Comparison of ENCODE assay signal across 21 cellular contexts in genomic region chr5:110225949-110226348, GRCh38.
DNase-seq lines count a peak whose midpoint lies in the region; ATAC-seq, FAIRE-seq and TF ChIP-seq lines count a peak whose summit lies in the region.
"Had no signal": no experiment of that assay in that cellular context is flagged by ENCODE, and none has a peak within 500 bp of the region (broad histone marks: within the 10 kb centered on the region; RNA-seq: fewer than 3 reads in every experiment).

No MANE protein-coding gene starts in this region.

- 70 to 90% methylated on average over 1 of the region's 1 CpG for WGBS in pancreas, 2 donors
- WGBS in sigmoid colon, 2 donors, result 91 to 96% methylated on average over 1 of the region's 1 CpG
- 21 to 35% methylated on average over 1 of the region's 1 CpG for WGBS in GM23248 (ENCODE audit: low coverage in 1 of 2, low lambda C conversion rate in 2 of 2, missing lambda C conversion rate in 2 of 2), 2 experiments

- H3K79me2 ChIP-seq in GM23248 (ENCODE audit: insufficient read depth), result no peaks in the 10 kb centered on the region

- H3K27me3 ChIP-seq in pancreas, result no peaks in the 10 kb centered on the region
- no peaks in the 10 kb centered on the region for H3K27me3 ChIP-seq in sigmoid colon
- H3K27me3 ChIP-seq in GM23248 (replicated peaks; ENCODE audit: insufficient read depth), result no peaks in the 10 kb centered on the region
- H3K27me3 ChIP-seq: BE2C; BLaER1 treated with 17β-estradiol and CSF1 and Interleukin-3, amounts not matched to agents 10 nM and 100 nM had no signal

- ATAC-seq in pancreas, result no peak
- ATAC-seq: A549, GM23338, HCT116 had no signal

- no peak overlapping the region for H3K9ac ChIP-seq in GM23248
- H3K9ac ChIP-seq: BLaER1 treated with 17β-estradiol and CSF1 and Interleukin-3, amounts not matched to agents 10 nM and 100 nM had no signal

- FAIRE-seq in A204.1 (lab: Jason Lieb, UNC) (peak; percentile 83), endometrium (lab: Jason Lieb, UNC) (peak; percentile 57), pancreas (lab: Jason Lieb, UNC) (peak; percentile 73)
- FAIRE-seq: A549, D721Med, GM12892 had no signal

- H2AFZ ChIP-seq in GM23248, result no peak overlapping the region
- H2AFZ ChIP-seq: GM23338 had no signal

- intact Hi-C loops in pancreas (cut with DNase I), result no loop called here
- intact Hi-C loops in sigmoid colon (cut with DNase I), result no loop called here

- H3K4me2 ChIP-seq in GM23248 (ENCODE audit: unreplicated experiment), result no peak overlapping the region
- H3K4me2 ChIP-seq: A549; BLaER1 treated with 17β-estradiol and CSF1 and Interleukin-3, amounts not matched to agents 10 nM and 100 nM; GM23338 had no signal

- H3K4me1 ChIP-seq in pancreas, result no peaks in the 10 kb centered on the region
- no peaks in the 10 kb centered on the region for H3K4me1 ChIP-seq in sigmoid colon
- no peaks in the 10 kb centered on the region for H3K4me1 ChIP-seq in GM23248 (ENCODE audit: insufficient read depth)
- H3K4me1 ChIP-seq: A549, BE2C had no signal

- no peaks in the 10 kb centered on the region for H3F3A ChIP-seq in GM23248 (ENCODE audit: insufficient read depth)

- H3K9me3 ChIP-seq in pancreas (no peaks in the 10 kb centered on the region), sigmoid colon (peaks cover 0 to 14% (median 11%) of the 10 kb centered on the region in 4 donors), GM23248 (ENCODE audit: low read depth) (peaks cover 9% of the 10 kb centered on the region)
- H3K9me3 ChIP-seq: A549, BE2C had no signal

- in situ Hi-C loops in GM23248 (cut with MboI), result no loop called here

- H4K20me1 ChIP-seq in GM23248 (ENCODE audit: insufficient read depth), result no peaks in the 10 kb centered on the region
- H4K20me1 ChIP-seq: BLaER1 treated with 17β-estradiol and CSF1 and Interleukin-3, amounts not matched to agents 10 nM and 100 nM had no signal

- no peak for TF ChIP-seq EP300 in sigmoid colon (IDR thresholded peaks at IDR 0.05)

- no peaks in the 10 kb centered on the region for H3K9me2 ChIP-seq in GM23248 (ENCODE audit: insufficient read depth)

- TF ChIP-seq CTCF in pancreas (IDR thresholded peaks at IDR 0.05) (no peak), sigmoid colon (IDR thresholded peaks at IDR 0.05) (no peak)

- DNase-seq in pancreas (no peak), sigmoid colon (no peak), DMS 273 (lab: John Stamatoyannopoulos, UW; ENCODE audit: unreplicated experiment) (no peak), GM23248 (no peak)
- DNase-seq: ACHN; AML-193; BE2C; CD4-positive, alpha-beta T cell; CD8-positive, alpha-beta memory T cell; DMS53; DMS79 treated with DMSO at 0.1 percent for 48 hours; H9 had no signal

- H3K27ac ChIP-seq in pancreas, result no peak overlapping the region
- H3K27ac ChIP-seq in sigmoid colon, result no peak overlapping the region
- no peak overlapping the region for H3K27ac ChIP-seq in GM23248
- H3K27ac ChIP-seq: 22Rv1; A549; BLaER1 treated with 17β-estradiol and CSF1 and Interleukin-3, amounts not matched to agents 10 nM and 100 nM had no signal

- no peak for TF ChIP-seq POLR2A in sigmoid colon (IDR thresholded peaks at IDR 0.05)

- H3K36me3 ChIP-seq in pancreas, result no peaks in the 10 kb centered on the region
- H3K36me3 ChIP-seq in sigmoid colon, result no peaks in the 10 kb centered on the region
- no peaks in the 10 kb centered on the region for H3K36me3 ChIP-seq in GM23248 (ENCODE audit: low read depth)
- H3K36me3 ChIP-seq: BE2C; BLaER1 treated with 17β-estradiol and CSF1 and Interleukin-3, amounts not matched to agents 10 nM and 100 nM had no signal

- H3K4me3 ChIP-seq in pancreas, result no peak overlapping the region
- no peak overlapping the region for H3K4me3 ChIP-seq in sigmoid colon
- no peak overlapping the region for H3K4me3 ChIP-seq in GM23248
- H3K4me3 ChIP-seq: A549; BLaER1 treated with 17β-estradiol and CSF1 and Interleukin-3, amounts not matched to agents 10 nM and 100 nM; GM23338 had no signal
